ENCODE assay signal across 1 cellular context in the genomic region with DNA sequence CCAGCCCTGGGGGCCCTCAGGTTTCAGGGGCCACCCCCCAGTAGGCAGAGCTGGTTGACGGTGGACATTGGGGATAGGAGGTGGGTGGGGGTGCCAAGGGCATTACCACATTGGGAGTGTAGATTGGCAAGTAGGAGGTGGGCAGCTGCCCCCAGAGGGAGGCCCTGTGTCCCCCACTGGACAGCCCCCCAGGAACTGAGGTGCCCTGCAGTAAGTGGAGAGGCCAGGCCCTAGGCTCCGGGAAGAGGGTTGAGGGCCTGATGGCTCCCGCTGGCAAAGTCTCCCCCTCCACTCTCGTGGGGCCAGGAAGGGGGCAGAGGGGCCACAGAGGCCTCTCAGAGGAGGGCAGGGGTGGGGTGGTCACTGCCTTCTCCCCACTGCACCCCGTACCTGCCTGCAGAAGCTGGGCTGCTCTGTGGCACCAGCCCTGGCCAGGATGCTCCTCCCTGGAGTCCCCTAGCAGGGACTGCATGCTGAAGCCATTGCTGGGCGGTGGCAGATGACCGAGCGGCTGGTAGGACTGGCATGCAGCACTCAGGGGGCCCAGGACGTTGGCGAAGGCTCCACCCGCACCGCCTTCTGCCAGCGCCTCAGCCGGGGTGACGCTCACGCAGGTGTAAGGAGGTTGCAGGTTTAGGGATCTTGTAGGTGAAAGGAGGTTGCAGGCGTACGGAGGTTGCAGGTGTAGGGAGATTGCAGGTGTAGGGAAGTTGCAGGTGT.
TF ChIP-seq lines count a peak whose summit lies in the region.

No MANE protein-coding gene starts in this region.

TF ChIP-seq in WTC11, 78 proteins besides CTCF, POLR2A, EP300 and RAD21 (continued from another document):
- no peak for TF ChIP-seq ARID4B (CRISPR knock-in tag; IDR thresholded peaks at IDR 0.05; ENCODE audit: borderline replicate concordance)
- TF ChIP-seq ZNF671 (CRISPR knock-in tag; IDR thresholded peaks at IDR 0.05): no peak
- TF ChIP-seq KAT7 (CRISPR knock-in tag; IDR thresholded peaks at IDR 0.05; ENCODE audit: borderline replicate concordance): no peak
- no peak for TF ChIP-seq NR2C2 (CRISPR knock-in tag; IDR thresholded peaks at IDR 0.05)
- TF ChIP-seq HMGA2 (CRISPR knock-in tag; IDR thresholded peaks at IDR 0.05): no peak
